18 cellular contexts compared by ENCODE assay signal in genomic region chr11:3782963-3783362, GRCh38. TPM values are rescaled to one million over a fixed set of nuclear protein-coding genes. Genes with fewer than 3 reads are reported as not detected.
DNase-seq lines count a peak whose midpoint lies in the region; ATAC-seq and TF ChIP-seq lines count a peak whose summit lies in the region.
"Had no signal": no experiment of that assay in that cellular context is flagged by ENCODE, and none has a peak within 500 bp of the region (broad histone marks: within the 10 kb centered on the region; RNA-seq: fewer than 3 reads in every experiment).

No MANE protein-coding gene starts in this region.

- POLR2A ChIA-PET in CD4-positive, alpha-beta T cell (lab: Charles Lee) = no interaction called here
- POLR2A ChIA-PET in WTC11 (lab: Charles Lee) = no interaction called here

- H3K9me3 ChIP-seq in CD4-positive, alpha-beta T cell (ENCODE audit: control insufficient read depth, low read length) = no peaks in the 10 kb centered on the region
- no peaks in the 10 kb centered on the region for H3K9me3 ChIP-seq in spleen
- H3K9me3 ChIP-seq: colonic mucosa, HAP-1 had no signal

- WGBS in spleen, 5 donors = 85 to 93% (median 91%) methylated on average over 5 of the region's 5 CpGs

- peaks cover 4 to 56% (median 25%) of the 10 kb centered on the region in 6 donors for H3K36me3 ChIP-seq in spleen

- peaks cover 0 to under 1% (median 0%) of the 10 kb centered on the region in 7 donors for H3K9me3 Mint-ChIP-seq in CD14-positive monocyte
- H3K9me3 Mint-ChIP-seq in CD4-positive, alpha-beta T cell = no peaks in the 10 kb centered on the region
- H3K9me3 Mint-ChIP-seq in WTC11 = no peaks in the 10 kb centered on the region
- no peaks in the 10 kb centered on the region for H3K9me3 Mint-ChIP-seq in immature natural killer cell
- H3K9me3 Mint-ChIP-seq: brain had no signal

- no peak overlapping the region for H3K27ac ChIP-seq in CD4-positive, alpha-beta T cell (ENCODE audit: low read depth, low read length)
- peak overlapping the region in 3 of 8 donors; percentile 44 to 93 (median 88) for H3K27ac ChIP-seq in spleen
- H3K27ac ChIP-seq: colonic mucosa had no signal

- H3K4me3 ChIP-seq in spleen = no peak overlapping the region
- H3K4me3 ChIP-seq: colonic mucosa, HAP-1 had no signal

- no peak overlapping the region for H3K4me3 Mint-ChIP-seq in CD14-positive monocyte
- H3K4me3 Mint-ChIP-seq in CD4-positive, alpha-beta T cell = peak overlapping the region; percentile 12
- H3K4me3 Mint-ChIP-seq in WTC11 = no peak overlapping the region
- no peak overlapping the region for H3K4me3 Mint-ChIP-seq in immature natural killer cell
- H3K4me3 Mint-ChIP-seq: brain had no signal

- intact Hi-C loops in CD14-positive monocyte (cut with micrococcal nuclease) (loop anchor here in 1 of 2 donors (10.0 kb wide), 1 partner anchor 58 kb away; no protein-coding TSS in a partner anchor), spleen (cut with DNase I; ENCODE audit: low total_unique reads) (no loop called here)
- intact Hi-C loops in CD4-positive, alpha-beta T cell (cut with DNase I, micrococcal nuclease) = no loop called here

- no peaks in the 10 kb centered on the region for H3K27me3 Mint-ChIP-seq in CD14-positive monocyte (ENCODE audit: low read depth in 3 of 3)
- no peaks in the 10 kb centered on the region for H3K27me3 Mint-ChIP-seq in CD4-positive, alpha-beta T cell
- H3K27me3 Mint-ChIP-seq in WTC11 (ENCODE audit: low read depth) = no peaks in the 10 kb centered on the region
- peaks cover 0 to 4% (median 2%) of the 10 kb centered on the region in 3 donors for H3K27me3 Mint-ChIP-seq in immature natural killer cell (ENCODE audit: low read depth in 3 of 3)
- H3K27me3 Mint-ChIP-seq: brain had no signal

- no peak for DNase-seq in CD14-positive monocyte (ENCODE audit: low spot score)
- DNase-seq in CD4-positive, alpha-beta T cell = no peak
- no peak for DNase-seq in WTC11 (ENCODE audit: low spot score)
- no peak for DNase-seq in immature natural killer cell
- DNase-seq in spleen = no peak
- no peak for DNase-seq in NCI-H1436 treated with DMSO at 0.1 percent for 48 hours (lab: John Stamatoyannopoulos, UW)
- DNase-seq in retina = no peak
- DNase-seq: activated CD4-positive, alpha-beta T cell treated with anti-CD3 and anti-CD28 coated beads for 4 hours; activated T-cell treated with anti-CD3 and anti-CD28 coated beads for 4 hours; colonic mucosa; head of caudate nucleus; midbrain; NCI-H1436; NCI-H69 had no signal

- peaks cover 33 to 75% (median 57%) of the 10 kb centered on the region in 6 donors for H3K4me1 ChIP-seq in spleen
- H3K4me1 ChIP-seq: colonic mucosa had no signal

- H3K27ac Mint-ChIP-seq in CD14-positive monocyte = peak overlapping the region; percentile 87 to 94 (median 92)
- H3K27ac Mint-ChIP-seq in CD4-positive, alpha-beta T cell = peak overlapping the region; percentile 65
- H3K27ac Mint-ChIP-seq in WTC11 = peak overlapping the region; percentile 84
- peak overlapping the region in 4 of 6 donors; percentile 28 to 92 (median 55) for H3K27ac Mint-ChIP-seq in immature natural killer cell

- TF ChIP-seq POLR2A in spleen (IDR thresholded peaks at IDR 0.05) = no peak

- H3K36me3 Mint-ChIP-seq in CD14-positive monocyte (peaks cover 29 to 49% of the 10 kb centered on the region in 2 donors), WTC11 (peaks cover 36% of the 10 kb centered on the region), immature natural killer cell (peaks cover 9 to 17% (median 13%) of the 10 kb centered on the region in 3 donors)
- peaks cover 75% of the 10 kb centered on the region for H3K36me3 Mint-ChIP-seq in CD4-positive, alpha-beta T cell (ENCODE audit: low read depth)

- ATAC-seq in CD4-positive, alpha-beta T cell (ENCODE audit: poor library complexity) = no peak
- ATAC-seq in WTC11 = peak; percentile 68
- ATAC-seq in HG03196 (IDR thresholded peaks at IDR 0.05; ENCODE audit: unreplicated experiment) = no peak
- ATAC-seq: Right ventricle myocardium inferior had no signal

- no peaks in the 10 kb centered on the region for H3K27me3 ChIP-seq in CD4-positive, alpha-beta T cell (ENCODE audit: control insufficient read depth, insufficient read depth, low read length)
- no peaks in the 10 kb centered on the region for H3K27me3 ChIP-seq in spleen (replicated peaks in 1 of 7)
- H3K27me3 ChIP-seq: colonic mucosa had no signal

- TF ChIP-seq CTCF in CD14-positive monocyte (IDR thresholded peaks at IDR 0.05) (no peak), WTC11 (IDR thresholded peaks at IDR 0.05) (no peak), spleen (IDR thresholded peaks at IDR 0.05 in 8 of 11, conservative IDR thresholded peaks at IDR 0.05 in 3 of 11) (no peak)
- no peak for TF ChIP-seq CTCF in CD4-positive, alpha-beta T cell (IDR thresholded peaks at IDR 0.05)

- CTCF ChIA-PET in CD4-positive, alpha-beta T cell (lab: Charles Lee) = interaction anchor here (1.3 to 6.3 kb wide), 2 partner anchors 26 to 290 kb away, joined by 6 to 37 read pairs; partner anchors contain the start of gene PGAP2
- CTCF ChIA-PET in WTC11 (lab: Charles Lee) = interaction anchor here (2.4 kb wide), 1 partner anchor 25 kb away, joined by 16 read pairs; the partner anchor contains the start of gene PGAP2

- H3K4me1 Mint-ChIP-seq in CD14-positive monocyte (peaks cover 56% of the 10 kb centered on the region), WTC11 (peaks cover 9% of the 10 kb centered on the region), immature natural killer cell (peaks cover 43 to 72% of the 10 kb centered on the region in 2 donors)
- H3K4me1 Mint-ChIP-seq in CD4-positive, alpha-beta T cell (ENCODE audit: low read depth) = peaks cover 65% of the 10 kb centered on the region

TF ChIP-seq in WTC11, 78 proteins besides CTCF, POLR2A, EP300 and RAD21:
- TF ChIP-seq JUN (CRISPR knock-in tag; IDR thresholded peaks at IDR 0.05) (no peak), ZNF317 (CRISPR knock-in tag; IDR thresholded peaks at IDR 0.05; ENCODE audit: borderline replicate concordance, low read depth) (no peak), RORB (CRISPR knock-in tag; IDR thresholded peaks at IDR 0.05) (no peak), ZNF396 (CRISPR knock-in tag; IDR thresholded peaks at IDR 0.05; ENCODE audit: borderline replicate concordance) (no peak), EMX1 (CRISPR knock-in tag; IDR thresholded peaks at IDR 0.05) (no peak), ZNF263 (CRISPR knock-in tag; IDR thresholded peaks at IDR 0.05; ENCODE audit: low read depth) (no peak), IRF2 (CRISPR knock-in tag; IDR thresholded peaks at IDR 0.05; ENCODE audit: borderline replicate concordance, low read depth) (no peak), ETV6 (CRISPR knock-in tag; IDR thresholded peaks at IDR 0.05) (no peak), FOXK1 (CRISPR knock-in tag; IDR thresholded peaks at IDR 0.05) (no peak), TCF7 (CRISPR knock-in tag; IDR thresholded peaks at IDR 0.05; ENCODE audit: low read depth) (no peak), MYBL2 (CRISPR knock-in tag; IDR thresholded peaks at IDR 0.05) (no peak), IRF1 (CRISPR knock-in tag; IDR thresholded peaks at IDR 0.05) (no peak), NFYB (CRISPR knock-in tag; conservative IDR thresholded peaks at IDR 0.05; ENCODE audit: low read depth) (no peak), MXD4 (CRISPR knock-in tag; IDR thresholded peaks at IDR 0.05; ENCODE audit: borderline replicate concordance) (no peak)

RNA-seq across cellular contexts. Expression of gene NUP98, which starts 14.4 kb away (rescaled TPM):
- polyA plus RNA-seq in CD14-positive monocyte = 10 to 100 TPM; 19.6 to 28.5 TPM
- 100 to 1,000 TPM; 161 to 186 TPM for total RNA-seq in CD4-positive, alpha-beta T cell
- 81.3 to 91.4 TPM (median 81.4 TPM) in 3 replicates for total RNA-seq in WTC11 (2021)
- 10 to 100 TPM; 16.2 to 38.1 (median 20.5) TPM for polyA plus RNA-seq in immature natural killer cell
- 100 to 1,000 TPM in 3 of 7 donors, 10 to 100 TPM in 4; 71.2 to 171 (median 99.7) TPM for total RNA-seq in spleen
- 10 to 100 TPM; 12.6 to 21.4 (median 16.9) TPM for polyA plus RNA-seq in spleen

RNA-seq across cellular contexts. Expression of gene PGAP2, which starts 25.4 kb away (rescaled TPM):
- polyA plus RNA-seq in CD14-positive monocyte (1 to 10 TPM; 5.8 to 6.8 TPM), immature natural killer cell (10 to 100 TPM in 2 of 3 donors, not detected in 1; 10.7 to 16.1 TPM), spleen (10 to 100 TPM; 14.9 to 19.7 (median 15.1) TPM)
- 10 to 100 TPM; 20.9 to 23.6 TPM for total RNA-seq in CD4-positive, alpha-beta T cell
- total RNA-seq in WTC11 (2021) (38.2 to 43.0 TPM (median 40.7 TPM) in 3 replicates), spleen (10 to 100 TPM; 10.7 to 22.2 (median 13.3) TPM)

RNA-seq across cellular contexts. Expression of gene RHOG, which starts 57.8 kb away (rescaled TPM):
- polyA plus RNA-seq in CD14-positive monocyte = 100 to 1,000 TPM; 315 to 458 TPM
- total RNA-seq in CD4-positive, alpha-beta T cell = 100 to 1,000 TPM; 101 to 106 TPM
- 28.8 to 33.6 TPM (median 28.8 TPM) in 3 replicates for total RNA-seq in WTC11 (2021)
- polyA plus RNA-seq in immature natural killer cell = 100 to 1,000 TPM; 167 to 292 (median 199) TPM
- total RNA-seq in spleen = 100 to 1,000 TPM; 144 to 256 (median 155) TPM
- polyA plus RNA-seq in spleen = 100 to 1,000 TPM; 102 to 142 (median 107) TPM
